In the genomic region with DNA sequence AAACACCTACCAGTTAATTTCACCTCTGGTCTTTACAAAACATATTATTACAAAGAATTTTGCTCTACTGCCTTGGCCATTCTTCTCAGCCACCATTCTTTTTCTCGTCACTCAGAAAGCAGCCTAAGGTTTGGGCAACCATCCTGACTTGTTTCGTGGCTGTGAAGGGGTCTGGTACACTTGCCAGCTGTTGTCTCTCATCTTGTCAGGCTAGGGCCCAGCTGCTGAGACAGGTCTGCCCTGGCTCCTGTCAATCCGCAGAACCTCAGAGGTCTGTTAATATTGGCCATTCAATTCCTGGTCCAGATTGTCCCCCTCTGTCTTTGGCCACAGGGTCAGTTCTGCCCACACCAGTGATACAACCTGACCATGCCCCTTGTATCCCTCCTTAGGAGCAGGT, we compare ENCODE assay signal across 37 cellular contexts.
"Had no signal": no experiment of that assay in that cellular context is flagged by ENCODE, and none has a peak within 500 bp of the region (broad histone marks: within the 10 kb centered on the region; RNA-seq: fewer than 3 reads in every experiment).

No MANE protein-coding gene starts in this region.

- H3K4me1 ChIP-seq: adrenal gland, body of pancreas, breast epithelium had no signal

- H3K27ac ChIP-seq: adrenal gland, body of pancreas, brain microvascular endothelial cell, breast epithelium, WERI-Rb-1 had no signal

- H3K4me3 ChIP-seq: adrenal gland, body of pancreas, breast epithelium had no signal

- H3K36me3 ChIP-seq: adrenal gland, brain microvascular endothelial cell, breast epithelium, WERI-Rb-1 had no signal

- H3K36me3 Mint-ChIP-seq: activated CD4-positive, alpha-beta memory T cell treated with anti-CD3 and anti-CD28 coated beads for 36 hours; activated naive CD4-positive, alpha-beta T cell treated with anti-CD3 and anti-CD28 coated beads, Interleukin-2, amount 50 U/mL, for 72 hours; activated naive CD8-positive, alpha-beta T cell treated with anti-CD3 and anti-CD28 coated beads for 36 hours; WTC11 had no signal

- H3K9me3 Mint-ChIP-seq: activated CD4-positive, alpha-beta T cell treated with anti-CD3 and anti-CD28 coated beads, Interleukin-2, amount 10 ng/mL, durations not matched to agents 24 days and 14 days; activated CD8-positive, alpha-beta T cell treated with anti-CD3 and anti-CD28 coated beads for 36 hours; activated naive CD8-positive, alpha-beta T cell treated with anti-CD3 and anti-CD28 coated beads for 36 hours; activated T-helper 1 cell treated with anti-CD3 and anti-CD28 coated beads, Interleukin-12 subunit alpha, Interleukin-12 subunit beta, Interleukin-2, Interleukin-4 antibody, amounts not matched to agents 30 ng/mL and 10 ng/mL and 1 ng/mL, durations not matched to agents 14 hours and 24 hours and 36 hours; activated T-helper 17 cell treated with anti-CD3 and anti-CD28 coated beads, Interleukin-2, amount 50 U/mL, for 72 hours; T-helper 2 cell treated with Interferon-gamma antibody and Interleukin-4, amounts not matched to agents 5 μg/mL and 100 μg/mL, for 36 hours had no signal

- H3K9me3 ChIP-seq: adrenal gland, body of pancreas had no signal

- H3K27me3 ChIP-seq: adrenal gland, body of pancreas, brain microvascular endothelial cell, breast epithelium had no signal

- H3K4me3 Mint-ChIP-seq: activated CD4-positive, alpha-beta memory T cell treated with anti-CD3 and anti-CD28 coated beads for 36 hours; activated CD4-positive, alpha-beta T cell treated with anti-CD3 and anti-CD28 coated beads, Interleukin-2, amount 10 ng/mL, durations not matched to agents 24 days and 14 days; activated CD8-positive, alpha-beta T cell treated with anti-CD3 and anti-CD28 coated beads for 36 hours; activated naive CD4-positive, alpha-beta T cell treated with anti-CD3 and anti-CD28 coated beads for 36 hours; activated naive CD8-positive, alpha-beta T cell treated with anti-CD3 and anti-CD28 coated beads for 36 hours; activated T-cell treated with anti-CD3 and anti-CD28 coated beads, Interleukin-2, amount 50 U/mL, for 4 hours; activated T-cell treated with anti-CD3 and anti-CD28 coated beads, Interleukin-2, amount 50 U/mL, for 72 hours; activated T-helper 1 cell treated with anti-CD3 and anti-CD28 coated beads, Interleukin-12 subunit alpha, Interleukin-12 subunit beta, Interleukin-2, Interleukin-4 antibody, amounts not matched to agents 30 ng/mL and 10 ng/mL and 1 ng/mL, durations not matched to agents 14 hours and 24 hours and 36 hours; activated T-helper 17 cell treated with anti-CD3 and anti-CD28 coated beads, Interleukin-2, amount 50 U/mL, for 72 hours; T-helper 1 cell treated with Interleukin-12 subunit alpha and Interleukin-12 subunit beta and Interleukin-4 antibody, amounts not matched to agents 30 μg/mL and 1 μg/mL, for 36 hours; T-helper 2 cell treated with Interferon-gamma antibody and Interleukin-4, amounts not matched to agents 5 μg/mL and 100 μg/mL, for 36 hours; WTC11 had no signal

- ATAC-seq: activated CD4-positive, CD25-positive, alpha-beta regulatory T cell treated with anti-CD3 and anti-CD28 coated beads, Interleukin-2, amount 50 U/mL, for 24 hours; activated CD8-positive, alpha-beta T cell treated with anti-CD3 and anti-CD28 coated beads for 36 hours; activated naive CD4-positive, alpha-beta T cell treated with anti-CD3 and anti-CD28 coated beads, Interleukin-2, amount 50 U/mL, for 72 hours; activated T-cell treated with anti-CD3 and anti-CD28 coated beads, Interleukin-2, amount 50 U/mL, for 4 hours; activated T-cell treated with anti-CD3 and anti-CD28 coated beads, Interleukin-2, amount 50 U/mL, for 72 hours; activated T-helper 17 cell treated with anti-CD3 and anti-CD28 coated beads, Interleukin-2, amount 50 U/mL, for 72 hours; body of pancreas; WTC11 had no signal

- H3K27me3 Mint-ChIP-seq: activated CD4-positive, alpha-beta memory T cell treated with anti-CD3 and anti-CD28 coated beads for 36 hours; activated CD4-positive, alpha-beta T cell treated with anti-CD3 and anti-CD28 coated beads, Interleukin-2, amount 10 ng/mL, durations not matched to agents 24 days and 14 days; activated CD8-positive, alpha-beta T cell treated with anti-CD3 and anti-CD28 coated beads for 36 hours; activated naive CD8-positive, alpha-beta T cell treated with anti-CD3 and anti-CD28 coated beads for 36 hours; activated T-helper 17 cell treated with anti-CD3 and anti-CD28 coated beads, Interleukin-2, amount 50 U/mL, for 72 hours had no signal

- DNase-seq: activated CD4-positive, alpha-beta memory T cell treated with anti-CD3 and anti-CD28 coated beads for 36 hours; activated CD4-positive, alpha-beta T cell treated with anti-CD3 and anti-CD28 coated beads for 1 hour; activated CD4-positive, alpha-beta T cell treated with anti-CD3 and anti-CD28 coated beads for 4 hours; activated CD4-positive, alpha-beta T cell treated with anti-CD3 and anti-CD28 coated beads, Interleukin-2, amount 10 ng/mL, durations not matched to agents 24 days and 14 days; activated CD4-positive, alpha-beta T cell treated with anti-CD3 and anti-CD28 coated beads, Interleukin-2, amount 50 U/mL, for 1 hour; activated CD4-positive, alpha-beta T cell treated with anti-CD3 and anti-CD28 coated beads, Interleukin-2, amount 50 U/mL, for 4 hours; activated CD4-positive, CD25-positive, alpha-beta regulatory T cell; activated CD8-positive, alpha-beta memory T cell treated with anti-CD3 and anti-CD28 coated beads, Interleukin-2, amount 50 U/mL, for 4 hours; activated CD8-positive, alpha-beta T cell treated with anti-CD3 and anti-CD28 coated beads for 36 hours; activated effector memory CD4-positive, alpha-beta T cell treated with anti-CD3 and anti-CD28 coated beads, Interleukin-2, amount 50 U/mL, for 16 hours; activated gamma-delta T cell treated with Interleukin-2 at 50 U/mL for 16 hours; activated naive CD4-positive, alpha-beta T cell; activated naive CD4-positive, alpha-beta T cell treated with anti-CD3 and anti-CD28 coated beads for 36 hours; activated naive CD4-positive, alpha-beta T cell treated with anti-CD3 and anti-CD28 coated beads, Interleukin-2, amount 50 U/mL, for 16 hours; activated naive CD8-positive, alpha-beta T cell treated with anti-CD3 and anti-CD28 coated beads for 36 hours; activated T-cell treated with anti-CD3 and anti-CD28 coated beads for 4 hours; activated T-cell treated with anti-CD3 and anti-CD28 coated beads, Interleukin-2, amount 50 U/mL, for 1 hour; activated T-cell treated with anti-CD3 and anti-CD28 coated beads, Interleukin-2, amount 50 U/mL, for 4 hours; activated T-cell treated with anti-CD3 and anti-CD28 coated beads, Interleukin-2, amount 50 U/mL, for 72 hours; adrenal gland; amniotic stem cell; aorta; body of pancreas; brain microvascular endothelial cell; central memory CD4-positive, alpha-beta T cell; T-helper 1 cell; T-helper 2 cell; T-helper 9 cell; WERI-Rb-1 had no signal

- H3K27ac Mint-ChIP-seq: activated CD4-positive, alpha-beta memory T cell treated with anti-CD3 and anti-CD28 coated beads for 36 hours; activated CD4-positive, alpha-beta T cell treated with anti-CD3 and anti-CD28 coated beads, Interleukin-2, amount 10 ng/mL, durations not matched to agents 24 days and 14 days; activated CD8-positive, alpha-beta T cell treated with anti-CD3 and anti-CD28 coated beads for 36 hours; activated naive CD4-positive, alpha-beta T cell treated with anti-CD3 and anti-CD28 coated beads for 36 hours; activated naive CD4-positive, alpha-beta T cell treated with anti-CD3 and anti-CD28 coated beads, Interleukin-2, amount 50 U/mL, for 72 hours; activated naive CD8-positive, alpha-beta T cell treated with anti-CD3 and anti-CD28 coated beads for 36 hours; activated T-cell treated with anti-CD3 and anti-CD28 coated beads, Interleukin-2, amount 50 U/mL, for 72 hours; activated T-helper 1 cell treated with anti-CD3 and anti-CD28 coated beads, Interleukin-12 subunit alpha, Interleukin-12 subunit beta, Interleukin-2, Interleukin-4 antibody, amounts not matched to agents 30 ng/mL and 10 ng/mL and 1 ng/mL, durations not matched to agents 14 hours and 24 hours and 36 hours; activated T-helper 17 cell treated with anti-CD3 and anti-CD28 coated beads, Interleukin-2, amount 50 U/mL, for 72 hours; T-helper 1 cell treated with Interleukin-12 subunit alpha and Interleukin-12 subunit beta and Interleukin-4 antibody, amounts not matched to agents 30 μg/mL and 1 μg/mL, for 36 hours; T-helper 2 cell treated with Interferon-gamma antibody and Interleukin-4, amounts not matched to agents 5 μg/mL and 100 μg/mL, for 36 hours; WTC11 had no signal

- H3K4me1 Mint-ChIP-seq: activated CD4-positive, alpha-beta T cell treated with anti-CD3 and anti-CD28 coated beads, Interleukin-2, amount 10 ng/mL, durations not matched to agents 24 days and 14 days; activated naive CD8-positive, alpha-beta T cell treated with anti-CD3 and anti-CD28 coated beads for 36 hours; activated T-helper 17 cell treated with anti-CD3 and anti-CD28 coated beads, Interleukin-2, amount 50 U/mL, for 72 hours had no signal
